In genomic region chr7:41448104-41448503, GRCh38 we compare ENCODE assay signal across 21 cellular contexts.
A peak's percentile ranks its signal among the peaks of the same experiment; 100 is the strongest.
DNase-seq lines count a peak whose midpoint lies in the region; ATAC-seq and TF ChIP-seq lines count a peak whose summit lies in the region.
"Had no signal": no experiment of that assay in that cellular context is flagged by ENCODE, and none has a peak within 500 bp of the region (broad histone marks: within the 10 kb centered on the region; RNA-seq: fewer than 3 reads in every experiment).

No MANE protein-coding gene starts in this region.

- peak overlapping the region; percentile 4; the same call in 1 of the 2 replicates for H2AFZ ChIP-seq in SK-N-SH (ENCODE audit: low read depth)
- H2AFZ ChIP-seq: GM23338, parathyroid adenoma had no signal

- CTCF ChIA-PET in AG04449 (lab: Yijun Ruan, JAX), result interaction anchor here (1.9 kb wide), 1 partner anchor 9 kb away, joined by 5 read pairs; no protein-coding TSS in a partner anchor
- CTCF ChIA-PET in SK-N-SH (lab: Yijun Ruan, JAX), result interaction anchor here (1.3 kb wide), 1 partner anchor 9 kb away, joined by 4 read pairs; no protein-coding TSS in a partner anchor

- no peaks in the 10 kb centered on the region for H3F3A ChIP-seq in SK-N-SH (replicated peaks; ENCODE audit: insufficient read depth)

- no peaks in the 10 kb centered on the region for H4K20me1 ChIP-seq in SK-N-SH (ENCODE audit: insufficient read depth)

- no peak overlapping the region for H3K9ac ChIP-seq in SK-N-SH
- H3K9ac ChIP-seq: parathyroid adenoma had no signal

- no peak for TF ChIP-seq EP300 in SK-N-SH (IDR thresholded peaks at IDR 0.05; ENCODE audit: borderline replicate concordance in 1 of 2, low read depth in 1 of 2, low read length in 1 of 2)

- no peaks in the 10 kb centered on the region for H3K9me2 ChIP-seq in SK-N-SH

- no peak for TF ChIP-seq RAD21 in SK-N-SH (IDR thresholded peaks at IDR 0.05; ENCODE audit: low read length)

- ATAC-seq in GM19397 (IDR thresholded peaks at IDR 0.05; ENCODE audit: unreplicated experiment), result no peak
- no peak for ATAC-seq in GM21367 (IDR thresholded peaks at IDR 0.05; ENCODE audit: unreplicated experiment)
- ATAC-seq: activated CD8-positive, alpha-beta memory T cell treated with anti-CD3 and anti-CD28 coated beads, Interleukin-2, amount 10 ng/mL, durations not matched to agents 7 days and 5 days; left lung; stimulated activated effector memory CD8-positive, alpha-beta T cell treated with anti-CD3 and anti-CD28 coated beads, Interleukin-12 subunit alpha, Interleukin-12 subunit beta, amount 100 ng/mL, for 72 hours had no signal

- intact Hi-C loops in vagina (cut with DNase I), result no loop called here

- H3K9me3 ChIP-seq in SK-N-SH (no peaks in the 10 kb centered on the region), mesodermal cell (ENCODE audit: control insufficient read depth, low read length) (no peaks in the 10 kb centered on the region), vagina (no peaks in the 10 kb centered on the region)
- H3K9me3 ChIP-seq: left lung, spleen had no signal

- peak; percentile 51 for DNase-seq in AG04449 (ENCODE audit: low read depth, low spot score)
- DNase-seq in SK-N-SH, result no peak
- peak; percentile 95 for DNase-seq in fibroblast of the aortic adventitia (ENCODE audit: low read depth)
- no peak for DNase-seq in NCI-H187 (lab: John Stamatoyannopoulos, UW)
- no peak for DNase-seq in vagina (ENCODE audit: extremely low spot score in 2 of 2)
- DNase-seq: activated B cell treated with CpG ODN at 0.5 μM for 24 hours; activated CD8-positive, alpha-beta memory T cell treated with anti-CD3 and anti-CD28 coated beads, Interleukin-2, amount 10 ng/mL, durations not matched to agents 7 days and 5 days; activated gamma-delta T cell; EL; erythroblast; left lung; NCI-H1694; NCI-H345; SHP77; spleen had no signal

- H3K4me1 ChIP-seq in SK-N-SH (ENCODE audit: control insufficient read depth in 1 of 2, insufficient read depth in 2 of 2, low read depth in 1 of 2, low read length in 1 of 2) (no peaks in the 10 kb centered on the region), mesodermal cell (ENCODE audit: control insufficient read depth, insufficient read depth, low read length, poor library complexity, severe bottlenecking) (peaks cover 27% of the 10 kb centered on the region), vagina (no peaks in the 10 kb centered on the region)
- H3K4me1 ChIP-seq: left lung, parathyroid adenoma, spleen had no signal

- H3K36me3 ChIP-seq in SK-N-SH (replicated peaks in 1 of 2; ENCODE audit: control insufficient read depth in 1 of 2, insufficient read depth in 2 of 2, low read length in 1 of 2), result no peaks in the 10 kb centered on the region
- H3K36me3 ChIP-seq in mesodermal cell (ENCODE audit: control insufficient read depth, insufficient read depth, low read length), result no peaks in the 10 kb centered on the region
- H3K36me3 ChIP-seq in vagina, result no peaks in the 10 kb centered on the region
- H3K36me3 ChIP-seq: left lung, spleen had no signal

- POLR2A ChIA-PET in AG04449 (lab: Yijun Ruan, JAX), result no interaction called here
- POLR2A ChIA-PET in SK-N-SH (lab: Yijun Ruan, JAX), result no interaction called here

- H3K27ac ChIP-seq in SK-N-SH (ENCODE audit: low read depth in 2 of 2, low read length in 1 of 2), result no peak overlapping the region; a peak in 1 of 4 replicates
- peak overlapping the region; percentile 46 for H3K27ac ChIP-seq in mesodermal cell (ENCODE audit: low read depth, low read length, severe bottlenecking)
- no peak overlapping the region for H3K27ac ChIP-seq in vagina
- H3K27ac ChIP-seq: left lung, parathyroid adenoma, spleen had no signal

- no peaks in the 10 kb centered on the region for H3K79me2 ChIP-seq in SK-N-SH (ENCODE audit: insufficient read depth)
- H3K79me2 ChIP-seq: parathyroid adenoma had no signal

- H3K4me3 ChIP-seq in AG04449 (ENCODE audit: low read depth, low read length) (no peak overlapping the region), SK-N-SH (ENCODE audit: low read depth in 2 of 2, low read length in 1 of 2) (no peak overlapping the region), fibroblast of the aortic adventitia (ENCODE audit: low read depth, low read length) (no peak overlapping the region), mesodermal cell (ENCODE audit: extremely low read depth, insufficient read depth, low read length, poor library complexity, severe bottlenecking) (no peak overlapping the region), vagina (no peak overlapping the region)
- H3K4me3 ChIP-seq: GM23338, left lung, spleen had no signal

- H3K27me3 ChIP-seq in SK-N-SH (ENCODE audit: insufficient read depth) (no peaks in the 10 kb centered on the region), vagina (no peaks in the 10 kb centered on the region)
- H3K27me3 ChIP-seq: left lung, spleen had no signal

- H3K4me2 ChIP-seq in SK-N-SH, result no peak overlapping the region
- H3K4me2 ChIP-seq: GM23338 had no signal

- no peak for TF ChIP-seq POLR2A in vagina (IDR thresholded peaks at IDR 0.05)

- no peak for TF ChIP-seq CTCF in AG04449 (IDR thresholded peaks at IDR 0.05; ENCODE audit: insufficient read depth, low read length, missing control alignments)
- no peak for TF ChIP-seq CTCF in SK-N-SH (IDR thresholded peaks at IDR 0.05)
- TF ChIP-seq CTCF in fibroblast of the aortic adventitia (IDR thresholded peaks at IDR 0.05; ENCODE audit: insufficient read depth, low read length), result no peak
- no peak for TF ChIP-seq CTCF in vagina (IDR thresholded peaks at IDR 0.05)

TF ChIP-seq in SK-N-SH, 30 proteins besides CTCF, POLR2A, EP300 and RAD21:
- TF ChIP-seq TCF12 (IDR thresholded peaks at IDR 0.05) (0 out of 2 replicates have a peak, but pooled peaks have one; percentile 4), USF1 (IDR thresholded peaks at IDR 0.05; ENCODE audit: borderline replicate concordance, low read depth) (no peak)

Comparison
In these comparisons a context has a peak if more than half of its experiments do, and no peak if none do; other contexts are left out.
1. DNase-seq: peak in AG04449 (single experiment) and fibroblast of the aortic adventitia (single experiment); none in SK-N-SH (single experiment), NCI-H187 (0 of 2) and vagina (0 of 2).